ENCODE assay signal across 21 cellular contexts in genomic region chr1:247266053-247266452, GRCh38. TPM values are rescaled to one million over a fixed set of nuclear protein-coding genes. Genes with fewer than 3 reads are reported as not detected.
DNase-seq lines count a peak whose midpoint lies in the region; ATAC-seq and TF ChIP-seq lines count a peak whose summit lies in the region.
"Had no signal": no experiment of that assay in that cellular context is flagged by ENCODE, and none has a peak within 500 bp of the region (broad histone marks: within the 10 kb centered on the region; RNA-seq: fewer than 3 reads in every experiment).

No MANE protein-coding gene starts in this region.

- TF ChIP-seq CTCF in epithelial cell of esophagus (IDR thresholded peaks at IDR 0.05; ENCODE audit: insufficient read depth, low read depth, low read length, missing control alignments) = no peak
- TF ChIP-seq CTCF in neural progenitor cell (IDR thresholded peaks at IDR 0.05) = no peak

- peaks cover 6% of the 10 kb centered on the region for H3K9me3 ChIP-seq in neural progenitor cell (ENCODE audit: low read depth)

- DNase-seq in NCI-H82 (lab: John Stamatoyannopoulos, UW) = peak; percentile 66
- no peak for DNase-seq in NCI-H82 treated with DMSO at 0.1 percent for 48 hours (lab: John Stamatoyannopoulos, UW; ENCODE audit: unreplicated experiment)
- DNase-seq in RPMI7951 (ENCODE audit: low read depth) = peak; percentile 15
- peak; percentile 8 for DNase-seq in epithelial cell of esophagus (ENCODE audit: low read depth)
- DNase-seq in neural progenitor cell (ENCODE audit: low spot score) = no peak
- DNase-seq in activated T-cell treated with anti-CD3 and anti-CD28 coated beads, Interleukin-2, amount 50 U/mL, for 24 hours = no peak
- no peak for DNase-seq in cerebellum (ENCODE audit: low spot score)
- no peak for DNase-seq in naive thymus-derived CD8-positive, alpha-beta T cell
- DNase-seq: CD8-positive, alpha-beta T cell; NCI-H1417 treated with DMSO at 0.1 percent for 48 hours; NCI-H2029; NCI-H2171; NCI-H446 treated with DMSO at 0.1 percent for 48 hours; NCI-H748 treated with DMSO at 0.1 percent for 48 hours had no signal

- H3K9ac ChIP-seq in neural progenitor cell = no peak overlapping the region
- H3K9ac ChIP-seq: BLaER1 had no signal

- no peaks in the 10 kb centered on the region for H3K4me1 ChIP-seq in neural progenitor cell
- H3K4me1 ChIP-seq: BLaER1 had no signal

- H3K4me1 Mint-ChIP-seq in neural progenitor cell = peaks cover 4% of the 10 kb centered on the region
- H3K4me1 Mint-ChIP-seq in activated T-cell treated with anti-CD3 and anti-CD28 coated beads, Interleukin-2, amount 50 U/mL, for 24 hours (ENCODE audit: low read depth) = no peaks in the 10 kb centered on the region
- no peaks in the 10 kb centered on the region for H3K4me1 Mint-ChIP-seq in naive thymus-derived CD8-positive, alpha-beta T cell
- H3K4me1 Mint-ChIP-seq: GM23338, IgD-negative memory B cell had no signal

- H3F3A ChIP-seq in neural progenitor cell (ENCODE audit: low read depth) = no peaks in the 10 kb centered on the region

- H2AFZ ChIP-seq in neural progenitor cell (replicated peaks) = no peak overlapping the region
- H2AFZ ChIP-seq: GM23338, PC-9 had no signal

- no peaks in the 10 kb centered on the region for H4K20me1 ChIP-seq in neural progenitor cell (ENCODE audit: low read depth)
- H4K20me1 ChIP-seq: BLaER1 had no signal

- no peaks in the 10 kb centered on the region for H3K27me3 Mint-ChIP-seq in neural progenitor cell (ENCODE audit: insufficient read depth, low read depth)
- peaks cover 9% of the 10 kb centered on the region for H3K27me3 Mint-ChIP-seq in activated T-cell treated with anti-CD3 and anti-CD28 coated beads, Interleukin-2, amount 50 U/mL, for 24 hours
- H3K27me3 Mint-ChIP-seq in naive thymus-derived CD8-positive, alpha-beta T cell = peaks cover 0 to 12% (median 4%) of the 10 kb centered on the region in 5 donors

- no peaks in the 10 kb centered on the region for H3K79me2 ChIP-seq in neural progenitor cell (ENCODE audit: low read depth)

- no peak overlapping the region for H3K27ac ChIP-seq in neural progenitor cell
- H3K27ac ChIP-seq: 22Rv1, BLaER1, PC-9 had no signal

- H3K4me3 ChIP-seq in epithelial cell of esophagus (ENCODE audit: low read length) (no peak overlapping the region), neural progenitor cell (no peak overlapping the region)
- H3K4me3 ChIP-seq: BLaER1, GM23338, PC-9 had no signal

- no peak for ATAC-seq in naive thymus-derived CD8-positive, alpha-beta T cell
- ATAC-seq: CD8-positive, alpha-beta T cell; GM23338 had no signal

- H3K36me3 ChIP-seq in neural progenitor cell = no peaks in the 10 kb centered on the region
- H3K36me3 ChIP-seq: BLaER1 had no signal

- POLR2A ChIA-PET in naive thymus-derived CD8-positive, alpha-beta T cell (lab: Charles Lee) = no interaction called here

- H3K27ac Mint-ChIP-seq in neural progenitor cell = peak overlapping the region; percentile 54
- no peak overlapping the region for H3K27ac Mint-ChIP-seq in activated T-cell treated with anti-CD3 and anti-CD28 coated beads, Interleukin-2, amount 50 U/mL, for 24 hours
- no peak overlapping the region for H3K27ac Mint-ChIP-seq in naive thymus-derived CD8-positive, alpha-beta T cell
- H3K27ac Mint-ChIP-seq: CD8-positive, alpha-beta T cell; GM23338; IgD-negative memory B cell had no signal

- H3K9me3 Mint-ChIP-seq in neural progenitor cell = peaks cover 25% of the 10 kb centered on the region
- peaks cover 31% of the 10 kb centered on the region for H3K9me3 Mint-ChIP-seq in activated T-cell treated with anti-CD3 and anti-CD28 coated beads, Interleukin-2, amount 50 U/mL, for 24 hours
- peaks cover 16 to 48% (median 24%) of the 10 kb centered on the region in 9 donors for H3K9me3 Mint-ChIP-seq in naive thymus-derived CD8-positive, alpha-beta T cell

- peaks cover 3% of the 10 kb centered on the region for H3K36me3 Mint-ChIP-seq in neural progenitor cell
- peaks cover 2% of the 10 kb centered on the region for H3K36me3 Mint-ChIP-seq in activated T-cell treated with anti-CD3 and anti-CD28 coated beads, Interleukin-2, amount 50 U/mL, for 24 hours (ENCODE audit: low read depth)
- peaks cover 0 to 26% (median 14%) of the 10 kb centered on the region in 3 donors for H3K36me3 Mint-ChIP-seq in naive thymus-derived CD8-positive, alpha-beta T cell
- H3K36me3 Mint-ChIP-seq: CD8-positive, alpha-beta T cell had no signal

- H3K27me3 ChIP-seq in neural progenitor cell = no peaks in the 10 kb centered on the region
- H3K27me3 ChIP-seq: BLaER1 had no signal

- H3K4me2 ChIP-seq in neural progenitor cell = no peak overlapping the region
- H3K4me2 ChIP-seq: BLaER1, GM23338, PC-9 had no signal

- H3K4me3 Mint-ChIP-seq in neural progenitor cell = no peak overlapping the region
- no peak overlapping the region for H3K4me3 Mint-ChIP-seq in activated T-cell treated with anti-CD3 and anti-CD28 coated beads, Interleukin-2, amount 50 U/mL, for 24 hours
- no peak overlapping the region for H3K4me3 Mint-ChIP-seq in naive thymus-derived CD8-positive, alpha-beta T cell
- H3K4me3 Mint-ChIP-seq: CD8-positive, alpha-beta T cell; GM23338; IgD-negative memory B cell had no signal

RNA-seq across cellular contexts. Expression of gene VN1R5, which starts 10.2 kb away (rescaled TPM):
- not detected in 2 replicates for total RNA-seq in RPMI7951 (2014; rRNA removed; shearing (Covaris generic))
- total RNA-seq in neural progenitor cell (ENCODE audit: low replicate concordance) (not detected in 2 replicates), cerebellum (not detected)
- total RNA-seq in naive thymus-derived CD8-positive, alpha-beta T cell = not detected
- polyA plus RNA-seq in naive thymus-derived CD8-positive, alpha-beta T cell = not detected
- total RNA-seq: CD8-positive, alpha-beta T cell; GM23338; HT-29; PC-9; SK-MEL-5 had no signal
- polyA plus RNA-seq: GM23338, IgD-negative memory B cell had no signal

Comparison
In these comparisons a context has a peak if more than half of its experiments do, and no peak if none do; other contexts are left out.
1. DNase-seq: peak in NCI-H82 (single experiment), RPMI7951 (single experiment) and epithelial cell of esophagus (single experiment); none in NCI-H82 treated with DMSO at 0.1 percent for 48 hours (single experiment), neural progenitor cell (single experiment), activated T-cell treated with anti-CD3 and anti-CD28 coated beads, Interleukin-2, amount 50 U/mL, for 24 hours (single experiment), cerebellum (single experiment) and naive thymus-derived CD8-positive, alpha-beta T cell (0 of 10).